Comparison of ENCODE assay signal across 2 cellular contexts in the genomic region with DNA sequence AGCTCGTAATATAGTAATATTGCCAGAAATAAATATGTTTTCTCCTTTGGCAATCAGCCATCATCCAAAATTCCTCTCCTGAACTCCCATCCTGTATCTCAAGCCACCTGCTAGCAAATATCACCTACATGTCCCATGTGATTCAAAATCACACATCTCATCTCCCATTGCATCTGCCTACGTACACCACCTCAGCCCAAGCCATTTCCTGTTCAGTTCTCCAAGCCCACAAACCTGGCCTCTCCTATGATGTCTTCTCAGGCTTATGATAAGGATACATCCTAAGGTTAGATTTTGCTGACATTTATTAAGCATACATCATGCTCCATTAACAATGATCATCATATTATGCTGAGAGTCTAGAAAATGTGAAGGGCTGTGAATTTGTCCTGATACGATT.
TF ChIP-seq lines count a peak whose summit lies in the region.

No MANE protein-coding gene starts in this region.

TF ChIP-seq in K562, 482 proteins besides CTCF, POLR2A, EP300 and RAD21:
- TF ChIP-seq NFIC (IDR thresholded peaks at IDR 0.05) (0 out of 2 replicates have a peak, but pooled peaks have one; percentile 26), FOXK1 (CRISPR knock-in tag; IDR thresholded peaks at IDR 0.05; ENCODE audit: borderline replicate concordance) (no peak), CBX8 (IDR thresholded peaks at IDR 0.05; ENCODE audit: borderline replicate concordance, extremely low read depth, low read depth, low read length, poor library complexity, severe bottlenecking) (no peak), ZSCAN29 (IDR thresholded peaks at IDR 0.05) (no peak), ZNF316 (IDR thresholded peaks at IDR 0.05) (peak; percentile 28; the same call in 1 of the 2 replicates), C11orf30 (IDR thresholded peaks at IDR 0.05; ENCODE audit: low read depth) (peak; percentile 23; the same call in 1 of the 2 replicates)
TF ChIP-seq in K562: peak in this region for 3.

TF ChIP-seq in GM12891, 5 proteins besides CTCF, POLR2A, EP300 and RAD21:
- TF ChIP-seq PAX5 (IDR thresholded peaks at IDR 0.05; ENCODE audit: insufficient read depth, low read length, severe bottlenecking) (no peak), POLR2AphosphoS5 (IDR thresholded peaks at IDR 0.05; ENCODE audit: low read depth, low read length) (no peak), POU2F2 (IDR thresholded peaks at IDR 0.05; ENCODE audit: low read depth, low read length) (no peak), SPI1 (IDR thresholded peaks at IDR 0.05; ENCODE audit: low read depth, low read length) (no peak), TAF1 (IDR thresholded peaks at IDR 0.05; ENCODE audit: low read depth, low read length) (no peak)
